ENCODE assay signal across 14 cellular contexts in the genomic region with DNA sequence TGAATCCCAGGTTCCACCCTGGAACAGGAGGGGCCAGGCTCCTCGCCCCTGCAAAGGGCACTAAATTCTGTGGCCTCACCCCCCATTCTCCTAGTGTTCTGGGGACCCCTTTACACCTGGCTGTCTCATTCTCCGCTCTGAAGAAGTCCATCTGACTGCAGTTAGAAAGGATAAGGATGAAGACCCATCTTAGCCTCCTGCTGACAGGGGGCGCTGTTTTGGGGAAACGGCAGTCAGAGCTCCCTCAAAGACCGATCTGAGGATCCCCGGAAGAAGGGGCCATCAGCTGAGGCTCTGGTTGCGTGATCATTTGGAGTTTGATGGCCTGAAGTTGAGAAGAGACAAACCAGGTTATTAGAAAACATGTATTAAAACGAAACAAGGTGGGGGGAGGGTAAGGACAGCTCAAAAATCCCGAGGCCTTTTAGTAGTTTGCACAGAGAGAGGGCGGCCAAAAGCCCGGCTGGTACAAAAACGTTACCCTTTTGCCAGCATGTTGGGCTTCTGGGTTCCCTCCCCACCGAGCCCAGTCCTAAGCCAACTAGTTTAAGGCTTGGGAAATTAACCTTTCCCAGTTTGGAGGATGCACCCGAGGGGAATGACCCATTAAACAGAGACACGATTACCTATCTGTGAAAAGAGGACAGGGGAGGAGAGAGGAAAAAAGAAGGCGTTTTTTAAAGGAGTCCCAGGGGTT.
DNase-seq lines count a peak whose midpoint lies in the region; ATAC-seq and TF ChIP-seq lines count a peak whose summit lies in the region.
"Had no signal": no experiment of that assay in that cellular context is flagged by ENCODE, and none has a peak within 500 bp of the region (broad histone marks: within the 10 kb centered on the region; RNA-seq: fewer than 3 reads in every experiment).

No MANE protein-coding gene starts in this region.

- intact Hi-C loops in activated CD4-positive, alpha-beta memory T cell treated with anti-CD3 and anti-CD28 coated beads for 36 hours (cut with micrococcal nuclease), result no loop called here

- peak overlapping the region; percentile 27 for H3K4ac ChIP-seq in trophoblast cell (ENCODE audit: low read depth, low read length)

- H3K27ac Mint-ChIP-seq in activated CD4-positive, alpha-beta memory T cell treated with anti-CD3 and anti-CD28 coated beads for 36 hours, result no peak overlapping the region
- no peak overlapping the region for H3K27ac Mint-ChIP-seq in activated CD4-positive, alpha-beta memory T cell treated with anti-CD3 and anti-CD28 coated beads, Interleukin-2, amount 10 ng/mL, durations not matched to agents 7 days and 5 days
- H3K27ac Mint-ChIP-seq: activated T-cell treated with anti-CD3 and anti-CD28 coated beads, Interleukin-2, amount 50 U/mL, for 24 hours had no signal

- H3K27ac ChIP-seq in brain microvascular endothelial cell (no peak overlapping the region), trophoblast cell (ENCODE audit: low read depth, low read length) (no peak overlapping the region)
- H3K27ac ChIP-seq: BLaER1, prostate gland, upper lobe of right lung had no signal

- peak overlapping the region; percentile 9 for H2BK12ac ChIP-seq in trophoblast cell (ENCODE audit: low read length)

- WGBS in trophoblast cell (ENCODE audit: extremely low coverage, insufficient coverage, insufficient read length), result no CpG with 5 or more reads among the region's 16 CpGs

- in situ Hi-C loops in brain microvascular endothelial cell (cut with HindIII; ENCODE audit: low pct_ligation_motif_present, low sequenced_read_pairs), result no loop called here

- ATAC-seq in GM21576 (IDR thresholded peaks at IDR 0.05; ENCODE audit: unreplicated experiment) (no peak), HG02981 (IDR thresholded peaks at IDR 0.05; ENCODE audit: unreplicated experiment) (no peak), GM21447 (IDR thresholded peaks at IDR 0.05; ENCODE audit: unreplicated experiment) (no peak)
- ATAC-seq: upper lobe of right lung had no signal

- peak overlapping the region; percentile 57 for H4K91ac ChIP-seq in trophoblast cell (ENCODE audit: low read depth, low read length)

- H3K4me3 Mint-ChIP-seq in activated CD4-positive, alpha-beta memory T cell treated with anti-CD3 and anti-CD28 coated beads for 36 hours, result no peak overlapping the region
- H3K4me3 Mint-ChIP-seq in activated CD4-positive, alpha-beta memory T cell treated with anti-CD3 and anti-CD28 coated beads, Interleukin-2, amount 10 ng/mL, durations not matched to agents 7 days and 5 days, result no peak overlapping the region
- H3K4me3 Mint-ChIP-seq: activated T-cell treated with anti-CD3 and anti-CD28 coated beads, Interleukin-2, amount 50 U/mL, for 24 hours had no signal

- TF ChIP-seq CTCF in LNCAP (IDR thresholded peaks at IDR 0.05) (peak; percentile 35; the same call in 1 of the 2 replicates), brain microvascular endothelial cell (IDR thresholded peaks at IDR 0.05; ENCODE audit: low read depth, low read length, missing control alignments) (peak; percentile 24)

- no peaks in the 10 kb centered on the region for H3K9me3 ChIP-seq in trophoblast cell (ENCODE audit: insufficient read depth, low read depth, low read length)
- H3K9me3 ChIP-seq: BLaER1, prostate gland, upper lobe of right lung had no signal

- H3K9me3 Mint-ChIP-seq in activated CD4-positive, alpha-beta memory T cell treated with anti-CD3 and anti-CD28 coated beads for 36 hours, result no peaks in the 10 kb centered on the region
- no peaks in the 10 kb centered on the region for H3K9me3 Mint-ChIP-seq in activated CD4-positive, alpha-beta memory T cell treated with anti-CD3 and anti-CD28 coated beads, Interleukin-2, amount 10 ng/mL, durations not matched to agents 7 days and 5 days
- H3K9me3 Mint-ChIP-seq: activated T-cell treated with anti-CD3 and anti-CD28 coated beads, Interleukin-2, amount 50 U/mL, for 24 hours had no signal

- H2BK120ac ChIP-seq in trophoblast cell (ENCODE audit: insufficient read depth, low read length, poor library complexity), result no peak overlapping the region

- no peak overlapping the region for H2AFZ ChIP-seq in trophoblast cell (ENCODE audit: insufficient read depth, low read length, poor library complexity)

- H3K27me3 ChIP-seq in brain microvascular endothelial cell (replicated peaks) (no peaks in the 10 kb centered on the region), trophoblast cell (ENCODE audit: insufficient read depth, low read length) (no peaks in the 10 kb centered on the region)
- H3K27me3 ChIP-seq: BLaER1, upper lobe of right lung had no signal

- no peak overlapping the region for H3K4me2 ChIP-seq in trophoblast cell (ENCODE audit: low read length)
- H3K4me2 ChIP-seq: BLaER1 had no signal

- peaks cover 5% of the 10 kb centered on the region for H3K79me2 ChIP-seq in trophoblast cell (ENCODE audit: control insufficient read depth, insufficient read depth, low read length, poor library complexity)

- H3K79me1 ChIP-seq in trophoblast cell (ENCODE audit: low read length), result peaks cover 8% of the 10 kb centered on the region

- H2AK5ac ChIP-seq in trophoblast cell (ENCODE audit: low read length), result no peak overlapping the region

- no peak overlapping the region for H3K14ac ChIP-seq in trophoblast cell (ENCODE audit: low read length)

- no peak overlapping the region for H2BK5ac ChIP-seq in trophoblast cell (ENCODE audit: low read depth, low read length, poor library complexity)

- H4K12ac ChIP-seq in trophoblast cell (ENCODE audit: low read depth, low read length), result no peak overlapping the region

- DNase-seq in activated CD4-positive, alpha-beta memory T cell treated with anti-CD3 and anti-CD28 coated beads for 36 hours, result peak; percentile 13
- no peak for DNase-seq in activated CD4-positive, alpha-beta memory T cell treated with anti-CD3 and anti-CD28 coated beads, Interleukin-2, amount 10 ng/mL, durations not matched to agents 7 days and 5 days
- DNase-seq in brain microvascular endothelial cell, result no peak
- no peak for DNase-seq in trophoblast cell
- DNase-seq: activated T-cell treated with anti-CD3 and anti-CD28 coated beads, Interleukin-2, amount 50 U/mL, for 24 hours; Kasumi-1; T1000; upper lobe of right lung had no signal

- H3K23ac ChIP-seq in trophoblast cell (ENCODE audit: low read length), result no peak overlapping the region

- no peaks in the 10 kb centered on the region for H3K4me1 Mint-ChIP-seq in activated CD4-positive, alpha-beta memory T cell treated with anti-CD3 and anti-CD28 coated beads for 36 hours (ENCODE audit: low read depth)
- no peaks in the 10 kb centered on the region for H3K4me1 Mint-ChIP-seq in activated CD4-positive, alpha-beta memory T cell treated with anti-CD3 and anti-CD28 coated beads, Interleukin-2, amount 10 ng/mL, durations not matched to agents 7 days and 5 days

- H3K4me3 ChIP-seq in brain microvascular endothelial cell (ENCODE audit: low read depth, low read length) (no peak overlapping the region), trophoblast cell (ENCODE audit: low read depth, low read length) (no peak overlapping the region)
- H3K4me3 ChIP-seq: BLaER1, prostate gland, upper lobe of right lung had no signal

- H3K36me3 ChIP-seq in brain microvascular endothelial cell (replicated peaks) (no peaks in the 10 kb centered on the region), trophoblast cell (ENCODE audit: control insufficient read depth in 1 of 2, insufficient read depth in 2 of 2, low read length in 2 of 2) (peaks cover 0 to 2% of the 10 kb centered on the region in 2 experiments)
- H3K36me3 ChIP-seq: BLaER1, prostate gland, upper lobe of right lung had no signal

- POLR2A ChIA-PET in activated CD4-positive, alpha-beta memory T cell treated with anti-CD3 and anti-CD28 coated beads for 36 hours (lab: Charles Lee), result no interaction called here
- POLR2A ChIA-PET in activated CD4-positive, alpha-beta memory T cell treated with anti-CD3 and anti-CD28 coated beads, Interleukin-2, amount 10 ng/mL, durations not matched to agents 7 days and 5 days (lab: Charles Lee), result no interaction called here

- no peak overlapping the region for H3K18ac ChIP-seq in trophoblast cell (ENCODE audit: low read length)

- H3K4me1 ChIP-seq in trophoblast cell (ENCODE audit: control insufficient read depth in 1 of 2, insufficient read depth in 2 of 2, low read length in 2 of 2), result peaks cover 12 to 20% of the 10 kb centered on the region in 2 experiments
- H3K4me1 ChIP-seq: BLaER1, prostate gland had no signal

- H3K27me3 Mint-ChIP-seq in activated CD4-positive, alpha-beta memory T cell treated with anti-CD3 and anti-CD28 coated beads for 36 hours, result no peaks in the 10 kb centered on the region
- peaks cover 16% of the 10 kb centered on the region for H3K27me3 Mint-ChIP-seq in activated CD4-positive, alpha-beta memory T cell treated with anti-CD3 and anti-CD28 coated beads, Interleukin-2, amount 10 ng/mL, durations not matched to agents 7 days and 5 days
- H3K27me3 Mint-ChIP-seq: activated T-cell treated with anti-CD3 and anti-CD28 coated beads, Interleukin-2, amount 50 U/mL, for 24 hours had no signal

- H3K9ac ChIP-seq in trophoblast cell (ENCODE audit: low read length), result no peak overlapping the region
- H3K9ac ChIP-seq: BLaER1 had no signal

- H3K36me3 Mint-ChIP-seq in activated CD4-positive, alpha-beta memory T cell treated with anti-CD3 and anti-CD28 coated beads for 36 hours, result no peaks in the 10 kb centered on the region
- H3K36me3 Mint-ChIP-seq in activated CD4-positive, alpha-beta memory T cell treated with anti-CD3 and anti-CD28 coated beads, Interleukin-2, amount 10 ng/mL, durations not matched to agents 7 days and 5 days (ENCODE audit: low read depth), result no peaks in the 10 kb centered on the region

- CTCF ChIA-PET in activated CD4-positive, alpha-beta memory T cell treated with anti-CD3 and anti-CD28 coated beads for 36 hours (lab: Charles Lee), result interaction anchor here (1.1 to 2.7 kb wide), 2 partner anchors 9 to 375 kb away, joined by 3 to 7 read pairs; no protein-coding TSS in a partner anchor
- CTCF ChIA-PET in activated CD4-positive, alpha-beta memory T cell treated with anti-CD3 and anti-CD28 coated beads, Interleukin-2, amount 10 ng/mL, durations not matched to agents 7 days and 5 days (lab: Charles Lee), result no interaction called here

- no peak overlapping the region for H4K8ac ChIP-seq in trophoblast cell (ENCODE audit: low read depth, low read length)
